In the genomic region with DNA sequence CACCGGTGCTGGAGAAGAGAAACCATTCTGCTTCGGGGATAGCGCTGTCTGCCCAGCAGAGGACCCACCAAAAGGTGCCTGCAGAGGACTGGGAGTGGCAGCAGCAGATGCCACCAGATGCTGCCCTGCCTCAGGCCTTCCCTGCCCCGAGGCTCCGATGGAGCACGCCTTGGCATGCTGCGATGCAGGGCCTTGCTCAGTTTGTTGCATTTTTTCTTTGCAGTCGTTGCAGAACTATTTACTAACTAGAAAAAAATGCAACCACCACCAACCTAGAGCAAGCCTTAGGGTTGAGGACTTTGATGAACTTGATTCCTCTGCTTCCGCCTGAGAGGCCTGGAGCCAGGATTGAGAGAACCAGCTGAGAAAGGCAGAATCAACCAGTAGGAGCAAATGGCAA, we compare ENCODE assay signal across 29 cellular contexts.
"Had no signal": no experiment of that assay in that cellular context is flagged by ENCODE, and none has a peak within 500 bp of the region (broad histone marks: within the 10 kb centered on the region; RNA-seq: fewer than 3 reads in every experiment).

No MANE protein-coding gene starts in this region.

- H3K27me3 Mint-ChIP-seq: activated CD4-positive, alpha-beta memory T cell treated with anti-CD3 and anti-CD28 coated beads, Interleukin-2, amount 10 ng/mL, durations not matched to agents 7 days and 5 days; central memory CD8-positive, alpha-beta T cell had no signal

- H3K4me3 ChIP-seq: esophagus squamous epithelium had no signal

- H3K9me3 Mint-ChIP-seq: activated CD4-positive, alpha-beta memory T cell treated with anti-CD3 and anti-CD28 coated beads, Interleukin-2, amount 10 ng/mL, durations not matched to agents 7 days and 5 days; activated CD4-positive, alpha-beta T cell treated with anti-CD3 and anti-CD28 coated beads, Interleukin-2, amount 10 ng/mL, durations not matched to agents 7 days and 5 days; activated T-cell treated with anti-CD3 and anti-CD28 coated beads, Interleukin-2, amount 50 U/mL, for 4 hours; activated T-helper 17 cell treated with anti-CD3 and anti-CD28 coated beads, Interleukin-2, amount 50 U/mL, for 72 hours; central memory CD8-positive, alpha-beta T cell had no signal

- H3K36me3 ChIP-seq: brain microvascular endothelial cell, esophagus squamous epithelium had no signal

- DNase-seq: activated CD4-positive, alpha-beta memory T cell treated with anti-CD3 and anti-CD28 coated beads, Interleukin-2, amount 10 ng/mL, durations not matched to agents 7 days and 5 days; activated CD4-positive, alpha-beta T cell treated with anti-CD3 and anti-CD28 coated beads for 36 hours; activated CD4-positive, alpha-beta T cell treated with anti-CD3 and anti-CD28 coated beads, Interleukin-2, amount 10 ng/mL, durations not matched to agents 7 days and 5 days; activated CD4-positive, alpha-beta T cell treated with anti-CD3 and anti-CD28 coated beads, Interleukin-2, amount 50 U/mL, for 4 hours; activated CD4-positive, CD25-positive, alpha-beta regulatory T cell; activated CD4-positive, CD25-positive, alpha-beta regulatory T cell treated with anti-CD3 and anti-CD28 coated beads, Interleukin-2, amount 50 U/mL, for 72 hours; activated effector memory CD4-positive, alpha-beta T cell treated with Interleukin-2 at 50 U/mL for 16 hours; activated gamma-delta T cell treated with Interleukin-2 at 50 U/mL for 16 hours; activated naive CD4-positive, alpha-beta T cell treated with anti-CD3 and anti-CD28 coated beads, Interleukin-2, amount 50 U/mL, for 16 hours; activated naive CD4-positive, alpha-beta T cell treated with Interleukin-2 at 50 U/mL for 16 hours; activated T-cell treated with anti-CD3 and anti-CD28 coated beads, Interleukin-2, amount 50 U/mL, for 4 hours; amniotic stem cell; anterior cingulate cortex; brain microvascular endothelial cell; cortex of kidney; dermis blood vessel endothelial cell; effector CD8-positive, alpha-beta T cell; esophagus squamous epithelium; foreskin fibroblast; T-helper 2 cell had no signal

- H3K27ac ChIP-seq: brain microvascular endothelial cell, epithelial cell of prostate, esophagus squamous epithelium had no signal

- H3K27ac Mint-ChIP-seq: activated CD4-positive, alpha-beta memory T cell treated with anti-CD3 and anti-CD28 coated beads, Interleukin-2, amount 10 ng/mL, durations not matched to agents 7 days and 5 days; activated CD4-positive, alpha-beta T cell treated with anti-CD3 and anti-CD28 coated beads for 36 hours; activated CD4-positive, alpha-beta T cell treated with anti-CD3 and anti-CD28 coated beads, Interleukin-2, amount 10 ng/mL, durations not matched to agents 7 days and 5 days; activated naive CD8-positive, alpha-beta T cell; activated T-helper 17 cell treated with anti-CD3 and anti-CD28 coated beads, Interleukin-2, amount 50 U/mL, for 72 hours had no signal

- H3K4me1 ChIP-seq: esophagus squamous epithelium had no signal

- H3K36me3 Mint-ChIP-seq: activated naive CD8-positive, alpha-beta T cell had no signal

- H3K4me3 Mint-ChIP-seq: activated CD4-positive, alpha-beta memory T cell treated with anti-CD3 and anti-CD28 coated beads, Interleukin-2, amount 10 ng/mL, durations not matched to agents 7 days and 5 days; activated CD4-positive, alpha-beta T cell treated with anti-CD3 and anti-CD28 coated beads for 36 hours; activated CD4-positive, alpha-beta T cell treated with anti-CD3 and anti-CD28 coated beads, Interleukin-2, amount 10 ng/mL, durations not matched to agents 7 days and 5 days; activated naive CD8-positive, alpha-beta T cell; activated T-cell treated with anti-CD3 and anti-CD28 coated beads, Interleukin-2, amount 50 U/mL, for 4 hours; activated T-helper 17 cell treated with anti-CD3 and anti-CD28 coated beads, Interleukin-2, amount 50 U/mL, for 72 hours; central memory CD8-positive, alpha-beta T cell had no signal

- FAIRE-seq: astrocyte, bronchial epithelial cell, colon, endothelial cell of umbilical vein, frontal cortex had no signal

- H3K4me1 Mint-ChIP-seq: activated CD4-positive, alpha-beta memory T cell treated with anti-CD3 and anti-CD28 coated beads, Interleukin-2, amount 10 ng/mL, durations not matched to agents 7 days and 5 days; activated CD4-positive, alpha-beta T cell treated with anti-CD3 and anti-CD28 coated beads for 36 hours; activated CD4-positive, alpha-beta T cell treated with anti-CD3 and anti-CD28 coated beads, Interleukin-2, amount 10 ng/mL, durations not matched to agents 7 days and 5 days; activated T-helper 17 cell treated with anti-CD3 and anti-CD28 coated beads, Interleukin-2, amount 50 U/mL, for 72 hours; central memory CD8-positive, alpha-beta T cell had no signal

- H3K27me3 ChIP-seq: brain microvascular endothelial cell had no signal
